ENCODE assay signal across 26 cellular contexts in genomic region chr12:59044791-59045190, GRCh38.
"Had no signal": no experiment of that assay in that cellular context is flagged by ENCODE, and none has a peak within 500 bp of the region (broad histone marks: within the 10 kb centered on the region; RNA-seq: fewer than 3 reads in every experiment).

No MANE protein-coding gene starts in this region.

- H3K27me3 ChIP-seq: colonic mucosa, esophagus squamous epithelium, gastrocnemius medialis, heart right ventricle, left lung had no signal

- H3K36me3 ChIP-seq: colonic mucosa, esophagus squamous epithelium, gastrocnemius medialis, heart right ventricle, left lung, lower lobe of right lung had no signal

- FAIRE-seq: endometrium, keratinocyte had no signal

- H3K27ac Mint-ChIP-seq: dendritic cell treated with granulocyte-macrophage colony-stimulating factor and Interleukin-4, amounts not matched to agents 40 ng/mL and 50 ng/mL, for 4 days; effector memory CD8-positive, alpha-beta T cell; endodermal cell; mesothelial cell of epicardium had no signal

- H3K27me3 Mint-ChIP-seq: dendritic cell treated with granulocyte-macrophage colony-stimulating factor and Interleukin-4, amounts not matched to agents 40 ng/mL and 50 ng/mL, for 4 days; effector memory CD8-positive, alpha-beta T cell had no signal

- H3K27ac ChIP-seq: colonic mucosa, epithelial cell of prostate, esophagus squamous epithelium, gastrocnemius medialis, heart right ventricle, left lung, lower lobe of right lung had no signal

- H3K36me3 Mint-ChIP-seq: mesothelial cell of epicardium had no signal

- H3K9me3 Mint-ChIP-seq: dendritic cell treated with granulocyte-macrophage colony-stimulating factor and Interleukin-4, amounts not matched to agents 40 ng/mL and 50 ng/mL, for 4 days; endodermal cell; mesothelial cell of epicardium had no signal

- H3K4me3 Mint-ChIP-seq: dendritic cell treated with granulocyte-macrophage colony-stimulating factor and Interleukin-4, amounts not matched to agents 40 ng/mL and 50 ng/mL, for 4 days; effector memory CD8-positive, alpha-beta T cell; endodermal cell; mesothelial cell of epicardium had no signal

- DNase-seq: colonic mucosa; cortex of kidney; effector CD8-positive, alpha-beta T cell; effector memory CD8-positive, alpha-beta T cell; endodermal cell; erythroblast; esophagus squamous epithelium; foreskin fibroblast; foreskin melanocyte; gastrocnemius medialis; glutamatergic neuron; head of caudate nucleus; heart right ventricle; hippocampal formation; left cardiac atrium; left lung; left ventricle myocardium superior; lower lobe of right lung; mesenchymal stem cell; mucosa of descending colon had no signal

- H3K4me1 ChIP-seq: gastrocnemius medialis, left lung had no signal

- ATAC-seq: effector memory CD8-positive, alpha-beta T cell; esophagus mucosa; gastrocnemius medialis; heart right ventricle; left cardiac atrium; left lung; left ventricle myocardium superior; lower lobe of right lung; mucosa of descending colon had no signal

- H3K4me3 ChIP-seq: colonic mucosa, esophagus squamous epithelium, gastrocnemius medialis, heart right ventricle, left lung, lower lobe of right lung, mucosa of descending colon had no signal

- H3K9me3 ChIP-seq: colonic mucosa, esophagus squamous epithelium, gastrocnemius medialis, heart right ventricle, left lung, lower lobe of right lung, mucosa of descending colon had no signal
